In the genomic region with DNA sequence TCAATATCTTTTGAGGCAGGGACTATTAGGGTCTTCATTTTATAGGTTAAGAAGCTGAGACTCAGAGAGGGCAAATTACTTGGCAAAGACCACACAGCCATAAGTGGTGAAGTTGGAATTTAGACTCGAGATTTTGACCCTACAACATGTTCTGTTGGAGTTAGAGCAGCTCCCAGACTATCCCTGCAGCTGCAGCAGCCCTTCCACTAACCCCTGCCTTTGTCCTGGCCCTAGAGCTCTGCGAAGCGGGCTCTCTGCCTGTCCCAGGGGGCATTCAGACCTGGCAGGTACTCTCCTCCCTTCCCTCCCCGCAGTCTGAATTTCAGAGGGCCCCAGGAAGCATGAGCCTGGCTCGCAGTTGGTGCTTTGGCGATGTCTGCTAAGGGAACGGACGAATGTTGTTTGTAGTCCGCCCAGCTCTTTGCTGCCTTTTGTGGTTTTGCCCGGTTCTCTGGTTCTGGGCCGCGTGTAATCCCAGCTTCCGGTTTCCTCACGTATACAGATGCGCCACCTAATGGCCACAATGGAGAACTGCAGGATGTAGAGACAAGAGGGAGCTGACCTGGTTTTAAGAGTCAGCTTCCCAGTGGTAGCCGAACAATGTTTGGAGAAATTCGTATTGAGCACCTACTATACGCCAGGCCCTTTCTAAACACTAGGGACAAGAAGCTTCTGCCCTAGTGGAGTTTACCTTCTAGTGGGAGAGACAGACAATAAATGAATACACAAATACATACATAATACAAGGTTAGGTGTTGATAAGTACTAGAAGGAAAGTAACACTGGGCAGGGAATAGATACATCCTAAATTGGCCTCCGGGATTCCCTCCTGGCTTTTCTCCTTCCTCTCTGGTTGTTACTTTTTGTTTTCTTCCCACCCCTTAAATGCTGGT, we compare ENCODE assay signal across 1 cellular context.
TF ChIP-seq lines count a peak whose summit lies in the region.

No MANE protein-coding gene starts in this region.

TF ChIP-seq in HepG2, 621 proteins besides CTCF, POLR2A, EP300 and RAD21 (continued from another document and continues in another):
- no peak for TF ChIP-seq ZFP41 (CRISPR knock-in tag; IDR thresholded peaks at IDR 0.05; ENCODE audit: borderline replicate concordance)
- TF ChIP-seq GFI1 (CRISPR knock-in tag; IDR thresholded peaks at IDR 0.05; ENCODE audit: borderline replicate concordance) = no peak
- TF ChIP-seq, protein P1, sequence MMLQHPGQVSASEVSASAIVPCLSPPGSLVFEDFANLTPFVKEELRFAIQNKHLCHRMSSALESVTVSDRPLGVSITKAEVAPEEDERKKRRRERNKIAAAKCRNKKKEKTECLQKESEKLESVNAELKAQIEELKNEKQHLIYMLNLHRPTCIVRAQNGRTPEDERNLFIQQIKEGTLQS (CRISPR knock-in tag; IDR thresholded peaks at IDR 0.05) = no peak
- no peak for TF ChIP-seq ZNF605 (CRISPR knock-in tag; IDR thresholded peaks at IDR 0.05)
- TF ChIP-seq DRAP1 (CRISPR knock-in tag; IDR thresholded peaks at IDR 0.05) = no peak
- no peak for TF ChIP-seq CREM (IDR thresholded peaks at IDR 0.05)
- TF ChIP-seq CREM (CRISPR knock-in tag; IDR thresholded peaks at IDR 0.05) = no peak
- TF ChIP-seq, protein P2, sequence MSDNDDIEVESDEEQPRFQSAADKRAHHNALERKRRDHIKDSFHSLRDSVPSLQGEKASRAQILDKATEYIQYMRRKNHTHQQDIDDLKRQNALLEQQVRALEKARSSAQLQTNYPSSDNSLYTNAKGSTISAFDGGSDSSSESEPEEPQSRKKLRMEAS (IDR thresholded peaks at IDR 0.05) = peak; percentile 73
- TF ChIP-seq KDM5B (CRISPR knock-in tag; IDR thresholded peaks at IDR 0.05; ENCODE audit: borderline replicate concordance) = no peak; the same call in 1 of the 2 replicates
- TF ChIP-seq ZIK1 (CRISPR knock-in tag; IDR thresholded peaks at IDR 0.05; ENCODE audit: borderline replicate concordance, low read depth) = no peak
- TF ChIP-seq ZNF740 (CRISPR knock-in tag; IDR thresholded peaks at IDR 0.05) = no peak
- no peak for TF ChIP-seq ZFP36L2 (CRISPR knock-in tag; IDR thresholded peaks at IDR 0.05)
- no peak for TF ChIP-seq ZNF335 (CRISPR knock-in tag; IDR thresholded peaks at IDR 0.05)
- no peak for TF ChIP-seq SIN3A (IDR thresholded peaks at IDR 0.05; ENCODE audit: borderline replicate concordance, low read depth, low read length)
- no peak for TF ChIP-seq SRY (CRISPR knock-in tag; IDR thresholded peaks at IDR 0.05)
- TF ChIP-seq ZNF274 (CRISPR knock-in tag; IDR thresholded peaks at IDR 0.05) = peak; percentile 87
- TF ChIP-seq, protein P3, sequence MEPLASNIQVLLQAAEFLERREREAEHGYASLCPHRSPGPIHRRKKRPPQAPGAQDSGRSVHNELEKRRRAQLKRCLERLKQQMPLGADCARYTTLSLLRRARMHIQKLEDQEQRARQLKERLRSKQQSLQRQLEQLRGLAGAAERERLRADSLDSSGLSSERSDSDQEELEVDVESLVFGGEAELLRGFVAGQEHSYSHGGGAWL (CRISPR knock-in tag; IDR thresholded peaks at IDR 0.05) = no peak
- no peak for TF ChIP-seq TGIF2 (CRISPR knock-in tag; IDR thresholded peaks at IDR 0.05)
- no peak for TF ChIP-seq ZNF138 (CRISPR knock-in tag; IDR thresholded peaks at IDR 0.05; ENCODE audit: low read depth)
- TF ChIP-seq ZNF788 (CRISPR knock-in tag; IDR thresholded peaks at IDR 0.05; ENCODE audit: borderline replicate concordance) = no peak
- TF ChIP-seq GABPB1 (CRISPR knock-in tag; IDR thresholded peaks at IDR 0.05) = peak; percentile 89
- TF ChIP-seq FOSL1 (CRISPR knock-in tag; IDR thresholded peaks at IDR 0.05; ENCODE audit: borderline replicate concordance) = no peak
- TF ChIP-seq MATR3 (CRISPR knock-in tag; IDR thresholded peaks at IDR 0.05) = no peak
- TF ChIP-seq KLF16 (CRISPR knock-in tag; IDR thresholded peaks at IDR 0.05) = no peak
- TF ChIP-seq, protein P4, sequence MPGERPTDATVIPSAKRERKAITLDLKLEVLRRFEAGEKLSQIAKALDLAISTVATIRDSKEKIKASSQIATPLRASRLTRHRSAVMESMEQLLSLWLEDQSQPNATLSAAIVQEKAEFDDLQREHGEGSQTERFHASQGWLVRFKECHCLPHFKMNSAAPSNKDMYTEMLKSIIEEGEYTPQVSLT (CRISPR knock-in tag; IDR thresholded peaks at IDR 0.05; ENCODE audit: borderline replicate concordance, low read depth) = no peak
- TF ChIP-seq, protein P5, sequence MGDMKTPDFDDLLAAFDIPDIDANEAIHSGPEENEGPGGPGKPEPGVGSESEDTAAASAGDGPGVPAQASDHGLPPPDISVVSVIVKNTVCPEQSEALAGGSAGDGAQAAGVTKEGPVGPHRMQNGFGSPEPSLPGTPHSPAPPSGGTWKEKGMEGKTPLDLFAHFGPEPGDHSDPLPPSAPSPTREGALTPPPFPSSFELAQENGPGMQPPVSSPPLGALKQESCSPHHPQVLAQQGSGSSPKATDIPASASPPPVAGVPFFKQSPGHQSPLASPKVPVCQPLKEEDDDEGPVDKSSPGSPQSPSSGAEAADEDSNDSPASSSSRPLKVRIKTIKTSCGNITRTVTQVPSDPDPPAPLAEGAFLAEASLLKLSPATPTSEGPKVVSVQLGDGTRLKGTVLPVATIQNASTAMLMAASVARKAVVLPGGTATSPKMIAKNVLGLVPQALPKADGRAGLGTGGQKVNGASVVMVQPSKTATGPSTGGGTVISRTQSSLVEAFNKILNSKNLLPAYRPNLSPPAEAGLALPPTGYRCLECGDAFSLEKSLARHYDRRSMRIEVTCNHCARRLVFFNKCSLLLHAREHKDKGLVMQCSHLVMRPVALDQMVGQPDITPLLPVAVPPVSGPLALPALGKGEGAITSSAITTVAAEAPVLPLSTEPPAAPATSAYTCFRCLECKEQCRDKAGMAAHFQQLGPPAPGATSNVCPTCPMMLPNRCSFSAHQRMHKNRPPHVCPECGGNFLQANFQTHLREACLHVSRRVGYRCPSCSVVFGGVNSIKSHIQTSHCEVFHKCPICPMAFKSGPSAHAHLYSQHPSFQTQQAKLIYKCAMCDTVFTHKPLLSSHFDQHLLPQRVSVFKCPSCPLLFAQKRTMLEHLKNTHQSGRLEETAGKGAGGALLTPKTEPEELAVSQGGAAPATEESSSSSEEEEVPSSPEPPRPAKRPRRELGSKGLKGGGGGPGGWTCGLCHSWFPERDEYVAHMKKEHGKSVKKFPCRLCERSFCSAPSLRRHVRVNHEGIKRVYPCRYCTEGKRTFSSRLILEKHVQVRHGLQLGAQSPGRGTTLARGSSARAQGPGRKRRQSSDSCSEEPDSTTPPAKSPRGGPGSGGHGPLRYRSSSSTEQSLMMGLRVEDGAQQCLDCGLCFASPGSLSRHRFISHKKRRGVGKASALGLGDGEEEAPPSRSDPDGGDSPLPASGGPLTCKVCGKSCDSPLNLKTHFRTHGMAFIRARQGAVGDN (CRISPR knock-in tag; IDR thresholded peaks at IDR 0.05) = peak; percentile 77
- no peak for TF ChIP-seq NKX3-1 (CRISPR knock-in tag; IDR thresholded peaks at IDR 0.05)
- no peak for TF ChIP-seq ATF2 (CRISPR knock-in tag; IDR thresholded peaks at IDR 0.05)
- no peak for TF ChIP-seq HDAC1 (CRISPR knock-in tag; IDR thresholded peaks at IDR 0.05)
- TF ChIP-seq MAFF (IDR thresholded peaks at IDR 0.05; ENCODE audit: low read depth, low read length) = no peak
- TF ChIP-seq ZZZ3 (CRISPR knock-in tag; IDR thresholded peaks at IDR 0.05; ENCODE audit: borderline replicate concordance) = no peak
- no peak for TF ChIP-seq ZNF546 (CRISPR knock-in tag; conservative IDR thresholded peaks at IDR 0.05)
- TF ChIP-seq IRF9 (CRISPR knock-in tag; IDR thresholded peaks at IDR 0.05; ENCODE audit: borderline replicate concordance) = no peak
- TF ChIP-seq ZFP90 (CRISPR knock-in tag; IDR thresholded peaks at IDR 0.05; ENCODE audit: borderline replicate concordance) = no peak
- no peak for TF ChIP-seq MZF1 (CRISPR knock-in tag; IDR thresholded peaks at IDR 0.05; ENCODE audit: borderline replicate concordance)
- TF ChIP-seq CBX5 (CRISPR knock-in tag; IDR thresholded peaks at IDR 0.05; ENCODE audit: borderline replicate concordance) = no peak
- TF ChIP-seq ZNF652 (CRISPR knock-in tag; IDR thresholded peaks at IDR 0.05; ENCODE audit: borderline replicate concordance, low read depth) = no peak
- no peak for TF ChIP-seq SALL2 (CRISPR knock-in tag; IDR thresholded peaks at IDR 0.05)
- TF ChIP-seq IKZF4 (CRISPR knock-in tag; IDR thresholded peaks at IDR 0.05; ENCODE audit: borderline replicate concordance, low read depth, not compliant biosample characterization) = peak; percentile 33
- TF ChIP-seq, protein P6, sequence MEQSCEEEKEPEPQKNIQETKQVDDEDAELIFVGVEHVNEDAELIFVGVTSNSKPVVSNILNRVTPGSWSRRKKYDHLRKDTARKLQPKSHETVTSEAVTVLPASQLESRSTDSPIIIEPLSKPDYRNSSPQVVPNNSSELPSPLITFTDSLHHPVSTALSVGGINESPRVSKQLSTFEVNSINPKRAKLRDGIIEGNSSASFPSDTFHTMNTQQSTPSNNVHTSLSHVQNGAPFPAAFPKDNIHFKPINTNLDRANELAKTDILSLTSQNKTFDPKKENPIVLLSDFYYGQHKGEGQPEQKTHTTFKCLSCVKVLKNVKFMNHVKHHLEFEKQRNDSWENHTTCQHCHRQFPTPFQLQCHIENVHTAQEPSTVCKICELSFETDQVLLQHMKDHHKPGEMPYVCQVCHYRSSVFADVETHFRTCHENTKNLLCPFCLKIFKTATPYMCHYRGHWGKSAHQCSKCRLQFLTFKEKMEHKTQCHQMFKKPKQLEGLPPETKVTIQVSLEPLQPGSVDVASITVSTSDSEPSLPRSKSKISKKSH (CRISPR knock-in tag; IDR thresholded peaks at IDR 0.05; ENCODE audit: borderline replicate concordance) = 0 out of 2 replicates have a peak, but pooled peaks have one; percentile 29
- no peak for TF ChIP-seq SYNCRIP (IDR thresholded peaks at IDR 0.05; ENCODE audit: insufficient read depth, low read depth, low read length)
- peak; percentile 41; the same call in 1 of the 2 replicates for TF ChIP-seq ZNF574 (CRISPR knock-in tag; IDR thresholded peaks at IDR 0.05)
- TF ChIP-seq HMGA1 (CRISPR knock-in tag; conservative IDR thresholded peaks at IDR 0.05) = no peak
- TF ChIP-seq MYC (CRISPR knock-in tag; IDR thresholded peaks at IDR 0.05; ENCODE audit: borderline replicate concordance) = peak; percentile 58; the same call in 1 of the 2 replicates
- TF ChIP-seq HNRNPK (IDR thresholded peaks at IDR 0.05; ENCODE audit: low read depth, low read length, poor library complexity, severe bottlenecking) = no peak
- TF ChIP-seq FOXC1 (CRISPR knock-in tag; IDR thresholded peaks at IDR 0.05; ENCODE audit: borderline replicate concordance) = 0 out of 2 replicates have a peak, but pooled peaks have one; percentile 32
- TF ChIP-seq TP53 (CRISPR knock-in tag; conservative IDR thresholded peaks at IDR 0.05) = no peak
- TF ChIP-seq PITX1 (CRISPR knock-in tag; IDR thresholded peaks at IDR 0.05) = peak; percentile 51; the same call in 1 of the 2 replicates
- TF ChIP-seq ZNF12 (CRISPR knock-in tag; IDR thresholded peaks at IDR 0.05) = no peak
- TF ChIP-seq SMC3 (IDR thresholded peaks at IDR 0.05; ENCODE audit: low read length) = peak; percentile 81
